In genomic region chr16:19703218-19703617, GRCh38 we compare ENCODE assay signal across 2 cellular contexts.
TF ChIP-seq lines count a peak whose summit lies in the region.

No MANE protein-coding gene starts in this region.

TF ChIP-seq in HCT116, 20 proteins besides CTCF, POLR2A, EP300 and RAD21:
- TF ChIP-seq JUND (IDR thresholded peaks at IDR 0.05) (no peak), CEBPB (IDR thresholded peaks at IDR 0.05; ENCODE audit: low read depth) (no peak), EZH2phosphoT487 (IDR thresholded peaks at IDR 0.05; ENCODE audit: borderline replicate concordance) (no peak), CBX3 (IDR thresholded peaks at IDR 0.05; ENCODE audit: low read depth) (no peak), FOSL1 (IDR thresholded peaks at IDR 0.05; ENCODE audit: low read depth) (no peak), ZNF274 (IDR thresholded peaks at IDR 0.05; ENCODE audit: low read depth, low read length) (no peak), EGR1 (IDR thresholded peaks at IDR 0.05; ENCODE audit: low read depth) (no peak), SRF (IDR thresholded peaks at IDR 0.05; ENCODE audit: low read depth) (no peak), EZH2 (IDR thresholded peaks at IDR 0.05) (no peak), ELF1 (IDR thresholded peaks at IDR 0.05; ENCODE audit: borderline replicate concordance, low read depth) (no peak), SP1 (IDR thresholded peaks at IDR 0.05; ENCODE audit: low read depth) (no peak), ZFX (IDR thresholded peaks at IDR 0.05) (no peak), TCF7L2 (IDR thresholded peaks at IDR 0.05; ENCODE audit: borderline replicate concordance, extremely low read depth, insufficient read depth, insufficient read length) (no peak), POLR2AphosphoS5 (IDR thresholded peaks at IDR 0.05; ENCODE audit: low read depth, low read length) (no peak)
- TF ChIP-seq, protein P1, sequence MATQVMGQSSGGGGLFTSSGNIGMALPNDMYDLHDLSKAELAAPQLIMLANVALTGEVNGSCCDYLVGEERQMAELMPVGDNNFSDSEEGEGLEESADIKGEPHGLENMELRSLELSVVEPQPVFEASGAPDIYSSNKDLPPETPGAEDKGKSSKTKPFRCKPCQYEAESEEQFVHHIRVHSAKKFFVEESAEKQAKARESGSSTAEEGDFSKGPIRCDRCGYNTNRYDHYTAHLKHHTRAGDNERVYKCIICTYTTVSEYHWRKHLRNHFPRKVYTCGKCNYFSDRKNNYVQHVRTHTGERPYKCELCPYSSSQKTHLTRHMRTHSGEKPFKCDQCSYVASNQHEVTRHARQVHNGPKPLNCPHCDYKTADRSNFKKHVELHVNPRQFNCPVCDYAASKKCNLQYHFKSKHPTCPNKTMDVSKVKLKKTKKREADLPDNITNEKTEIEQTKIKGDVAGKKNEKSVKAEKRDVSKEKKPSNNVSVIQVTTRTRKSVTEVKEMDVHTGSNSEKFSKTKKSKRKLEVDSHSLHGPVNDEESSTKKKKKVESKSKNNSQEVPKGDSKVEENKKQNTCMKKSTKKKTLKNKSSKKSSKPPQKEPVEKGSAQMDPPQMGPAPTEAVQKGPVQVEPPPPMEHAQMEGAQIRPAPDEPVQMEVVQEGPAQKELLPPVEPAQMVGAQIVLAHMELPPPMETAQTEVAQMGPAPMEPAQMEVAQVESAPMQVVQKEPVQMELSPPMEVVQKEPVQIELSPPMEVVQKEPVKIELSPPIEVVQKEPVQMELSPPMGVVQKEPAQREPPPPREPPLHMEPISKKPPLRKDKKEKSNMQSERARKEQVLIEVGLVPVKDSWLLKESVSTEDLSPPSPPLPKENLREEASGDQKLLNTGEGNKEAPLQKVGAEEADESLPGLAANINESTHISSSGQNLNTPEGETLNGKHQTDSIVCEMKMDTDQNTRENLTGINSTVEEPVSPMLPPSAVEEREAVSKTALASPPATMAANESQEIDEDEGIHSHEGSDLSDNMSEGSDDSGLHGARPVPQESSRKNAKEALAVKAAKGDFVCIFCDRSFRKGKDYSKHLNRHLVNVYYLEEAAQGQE (IDR thresholded peaks at IDR 0.05; ENCODE audit: low read depth), result no peak
- TF ChIP-seq, protein P2, sequence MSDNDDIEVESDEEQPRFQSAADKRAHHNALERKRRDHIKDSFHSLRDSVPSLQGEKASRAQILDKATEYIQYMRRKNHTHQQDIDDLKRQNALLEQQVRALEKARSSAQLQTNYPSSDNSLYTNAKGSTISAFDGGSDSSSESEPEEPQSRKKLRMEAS (IDR thresholded peaks at IDR 0.05), result no peak

TF ChIP-seq in HepG2, 621 proteins besides CTCF, POLR2A, EP300 and RAD21:
- TF ChIP-seq CAMTA2 (CRISPR knock-in tag; IDR thresholded peaks at IDR 0.05; ENCODE audit: borderline replicate concordance) (no peak), CBX2 (IDR thresholded peaks at IDR 0.05; ENCODE audit: low read depth, low read length) (no peak), CBX2 (CRISPR knock-in tag; IDR thresholded peaks at IDR 0.05; ENCODE audit: low read depth) (no peak), HIVEP1 (CRISPR knock-in tag; IDR thresholded peaks at IDR 0.05) (no peak), ZNF670 (CRISPR knock-in tag; IDR thresholded peaks at IDR 0.05; ENCODE audit: borderline replicate concordance) (no peak), ZSCAN31 (CRISPR knock-in tag; IDR thresholded peaks at IDR 0.05; ENCODE audit: low read depth) (no peak), TGIF2 (CRISPR knock-in tag; IDR thresholded peaks at IDR 0.05) (no peak), ZMYM2 (CRISPR knock-in tag; IDR thresholded peaks at IDR 0.05) (no peak), ZNF143 (CRISPR knock-in tag; IDR thresholded peaks at IDR 0.05) (no peak), ZNF678 (CRISPR knock-in tag; IDR thresholded peaks at IDR 0.05) (no peak), MED13 (CRISPR knock-in tag; IDR thresholded peaks at IDR 0.05) (no peak), HDAC2 (CRISPR knock-in tag; IDR thresholded peaks at IDR 0.05) (no peak), NCOA2 (CRISPR knock-in tag; IDR thresholded peaks at IDR 0.05) (no peak), ZNF570 (CRISPR knock-in tag; IDR thresholded peaks at IDR 0.05; ENCODE audit: borderline replicate concordance) (no peak), ARID5B (CRISPR knock-in tag; IDR thresholded peaks at IDR 0.05) (no peak), MBNL3 (CRISPR knock-in tag; conservative IDR thresholded peaks at IDR 0.05) (no peak)
- TF ChIP-seq, protein P3, sequence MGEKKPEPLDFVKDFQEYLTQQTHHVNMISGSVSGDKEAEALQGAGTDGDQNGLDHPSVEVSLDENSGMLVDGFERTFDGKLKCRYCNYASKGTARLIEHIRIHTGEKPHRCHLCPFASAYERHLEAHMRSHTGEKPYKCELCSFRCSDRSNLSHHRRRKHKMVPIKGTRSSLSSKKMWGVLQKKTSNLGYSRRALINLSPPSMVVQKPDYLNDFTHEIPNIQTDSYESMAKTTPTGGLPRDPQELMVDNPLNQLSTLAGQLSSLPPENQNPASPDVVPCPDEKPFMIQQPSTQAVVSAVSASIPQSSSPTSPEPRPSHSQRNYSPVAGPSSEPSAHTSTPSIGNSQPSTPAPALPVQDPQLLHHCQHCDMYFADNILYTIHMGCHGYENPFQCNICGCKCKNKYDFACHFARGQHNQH (CRISPR knock-in tag; IDR thresholded peaks at IDR 0.05), result no peak
- TF ChIP-seq, protein P4, sequence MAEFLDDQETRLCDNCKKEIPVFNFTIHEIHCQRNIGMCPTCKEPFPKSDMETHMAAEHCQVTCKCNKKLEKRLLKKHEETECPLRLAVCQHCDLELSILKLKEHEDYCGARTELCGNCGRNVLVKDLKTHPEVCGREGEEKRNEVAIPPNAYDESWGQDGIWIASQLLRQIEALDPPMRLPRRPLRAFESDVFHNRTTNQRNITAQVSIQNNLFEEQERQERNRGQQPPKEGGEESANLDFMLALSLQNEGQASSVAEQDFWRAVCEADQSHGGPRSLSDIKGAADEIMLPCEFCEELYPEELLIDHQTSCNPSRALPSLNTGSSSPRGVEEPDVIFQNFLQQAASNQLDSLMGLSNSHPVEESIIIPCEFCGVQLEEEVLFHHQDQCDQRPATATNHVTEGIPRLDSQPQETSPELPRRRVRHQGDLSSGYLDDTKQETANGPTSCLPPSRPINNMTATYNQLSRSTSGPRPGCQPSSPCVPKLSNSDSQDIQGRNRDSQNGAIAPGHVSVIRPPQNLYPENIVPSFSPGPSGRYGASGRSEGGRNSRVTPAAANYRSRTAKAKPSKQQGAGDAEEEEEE (CRISPR knock-in tag; IDR thresholded peaks at IDR 0.05; ENCODE audit: borderline replicate concordance), result no peak
- TF ChIP-seq, protein P5, sequence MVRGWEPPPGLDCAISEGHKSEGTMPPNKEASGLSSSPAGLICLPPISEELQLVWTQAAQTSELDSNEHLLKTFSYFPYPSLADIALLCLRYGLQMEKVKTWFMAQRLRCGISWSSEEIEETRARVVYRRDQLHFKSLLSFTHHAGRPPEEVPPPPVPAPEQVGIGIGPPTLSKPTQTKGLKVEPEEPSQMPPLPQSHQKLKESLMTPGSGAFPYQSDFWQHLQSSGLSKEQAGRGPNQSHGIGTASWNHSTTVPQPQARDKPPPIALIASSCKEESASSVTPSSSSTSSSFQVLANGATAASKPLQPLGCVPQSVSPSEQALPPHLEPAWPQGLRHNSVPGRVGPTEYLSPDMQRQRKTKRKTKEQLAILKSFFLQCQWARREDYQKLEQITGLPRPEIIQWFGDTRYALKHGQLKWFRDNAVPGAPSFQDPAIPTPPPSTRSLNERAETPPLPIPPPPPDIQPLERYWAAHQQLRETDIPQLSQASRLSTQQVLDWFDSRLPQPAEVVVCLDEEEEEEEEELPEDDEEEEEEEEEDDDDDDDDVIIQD (CRISPR knock-in tag; IDR thresholded peaks at IDR 0.05; ENCODE audit: low read depth), result no peak
